ENCODE assay signal across 1 cellular context in the genomic region with DNA sequence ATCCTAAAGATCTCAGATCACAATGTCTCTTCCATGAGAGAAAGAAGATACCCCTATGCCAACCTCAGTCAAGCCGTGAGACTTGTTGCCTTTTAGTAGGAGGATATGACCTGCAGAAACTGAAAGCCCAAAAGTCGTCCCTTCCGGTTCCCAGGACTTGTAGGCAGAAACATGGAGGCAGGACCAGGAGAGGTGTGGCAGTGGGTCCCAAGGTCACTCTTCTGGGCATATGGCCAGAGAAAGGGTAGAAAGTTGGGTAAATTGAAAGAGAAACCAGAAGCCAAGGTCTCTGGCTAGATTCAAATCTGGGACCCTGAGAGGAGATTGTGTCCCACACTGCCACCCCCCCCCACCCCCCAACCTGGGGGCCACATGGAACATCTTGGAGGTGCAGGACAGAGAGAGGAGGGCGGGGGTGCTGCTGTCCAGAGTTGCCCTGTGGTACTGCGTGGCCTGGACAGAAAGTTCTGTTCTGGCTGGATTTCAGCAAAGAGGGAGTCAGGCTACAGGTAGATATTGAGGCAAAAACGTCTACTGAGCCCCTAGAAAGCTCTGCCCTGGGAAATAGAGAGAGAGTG.
TF ChIP-seq lines count a peak whose summit lies in the region.

No MANE protein-coding gene starts in this region.

TF ChIP-seq in H1, 55 proteins besides CTCF, POLR2A, EP300 and RAD21:
- TF ChIP-seq CHD1 (IDR thresholded peaks at IDR 0.05; ENCODE audit: low read depth, low read length) (no peak), EGR1 (IDR thresholded peaks at IDR 0.05; ENCODE audit: borderline replicate concordance, low read depth, low read length) (no peak), JUND (IDR thresholded peaks at IDR 0.05; ENCODE audit: low read length) (no peak), NRF1 (IDR thresholded peaks at IDR 0.05; ENCODE audit: low read depth, low read length) (no peak), SP1 (IDR thresholded peaks at IDR 0.05; ENCODE audit: low read depth, low read length) (no peak), SIRT6 (IDR thresholded peaks at IDR 0.05; ENCODE audit: low read length) (no peak), CBX5 (IDR thresholded peaks at IDR 0.05; ENCODE audit: low read depth, low read length) (no peak), TAF1 (IDR thresholded peaks at IDR 0.05; ENCODE audit: low read depth, low read length) (no peak), SP2 (IDR thresholded peaks at IDR 0.05; ENCODE audit: low read length) (no peak), SIN3A (conservative IDR thresholded peaks at IDR 0.05 in 1 of 2, IDR thresholded peaks at IDR 0.05 in 1 of 2; ENCODE audit: low read depth in 1 of 2, low read length in 2 of 2) (no peak), SUZ12 (IDR thresholded peaks at IDR 0.05; ENCODE audit: low read length) (no peak), MAFK (IDR thresholded peaks at IDR 0.05; ENCODE audit: low read depth, low read length) (no peak), ASH2L (IDR thresholded peaks at IDR 0.05; ENCODE audit: low read length) (no peak), RNF2 (IDR thresholded peaks at IDR 0.05; ENCODE audit: borderline replicate concordance, low read depth, low read length, missing control alignments, poor library complexity, severe bottlenecking) (no peak), POU5F1 (IDR thresholded peaks at IDR 0.05; ENCODE audit: low read depth, low read length) (no peak), BACH1 (IDR thresholded peaks at IDR 0.05; ENCODE audit: low read length) (no peak)
- TF ChIP-seq, protein P1, sequence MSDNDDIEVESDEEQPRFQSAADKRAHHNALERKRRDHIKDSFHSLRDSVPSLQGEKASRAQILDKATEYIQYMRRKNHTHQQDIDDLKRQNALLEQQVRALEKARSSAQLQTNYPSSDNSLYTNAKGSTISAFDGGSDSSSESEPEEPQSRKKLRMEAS (IDR thresholded peaks at IDR 0.05), result no peak
- TF ChIP-seq, protein P2, sequence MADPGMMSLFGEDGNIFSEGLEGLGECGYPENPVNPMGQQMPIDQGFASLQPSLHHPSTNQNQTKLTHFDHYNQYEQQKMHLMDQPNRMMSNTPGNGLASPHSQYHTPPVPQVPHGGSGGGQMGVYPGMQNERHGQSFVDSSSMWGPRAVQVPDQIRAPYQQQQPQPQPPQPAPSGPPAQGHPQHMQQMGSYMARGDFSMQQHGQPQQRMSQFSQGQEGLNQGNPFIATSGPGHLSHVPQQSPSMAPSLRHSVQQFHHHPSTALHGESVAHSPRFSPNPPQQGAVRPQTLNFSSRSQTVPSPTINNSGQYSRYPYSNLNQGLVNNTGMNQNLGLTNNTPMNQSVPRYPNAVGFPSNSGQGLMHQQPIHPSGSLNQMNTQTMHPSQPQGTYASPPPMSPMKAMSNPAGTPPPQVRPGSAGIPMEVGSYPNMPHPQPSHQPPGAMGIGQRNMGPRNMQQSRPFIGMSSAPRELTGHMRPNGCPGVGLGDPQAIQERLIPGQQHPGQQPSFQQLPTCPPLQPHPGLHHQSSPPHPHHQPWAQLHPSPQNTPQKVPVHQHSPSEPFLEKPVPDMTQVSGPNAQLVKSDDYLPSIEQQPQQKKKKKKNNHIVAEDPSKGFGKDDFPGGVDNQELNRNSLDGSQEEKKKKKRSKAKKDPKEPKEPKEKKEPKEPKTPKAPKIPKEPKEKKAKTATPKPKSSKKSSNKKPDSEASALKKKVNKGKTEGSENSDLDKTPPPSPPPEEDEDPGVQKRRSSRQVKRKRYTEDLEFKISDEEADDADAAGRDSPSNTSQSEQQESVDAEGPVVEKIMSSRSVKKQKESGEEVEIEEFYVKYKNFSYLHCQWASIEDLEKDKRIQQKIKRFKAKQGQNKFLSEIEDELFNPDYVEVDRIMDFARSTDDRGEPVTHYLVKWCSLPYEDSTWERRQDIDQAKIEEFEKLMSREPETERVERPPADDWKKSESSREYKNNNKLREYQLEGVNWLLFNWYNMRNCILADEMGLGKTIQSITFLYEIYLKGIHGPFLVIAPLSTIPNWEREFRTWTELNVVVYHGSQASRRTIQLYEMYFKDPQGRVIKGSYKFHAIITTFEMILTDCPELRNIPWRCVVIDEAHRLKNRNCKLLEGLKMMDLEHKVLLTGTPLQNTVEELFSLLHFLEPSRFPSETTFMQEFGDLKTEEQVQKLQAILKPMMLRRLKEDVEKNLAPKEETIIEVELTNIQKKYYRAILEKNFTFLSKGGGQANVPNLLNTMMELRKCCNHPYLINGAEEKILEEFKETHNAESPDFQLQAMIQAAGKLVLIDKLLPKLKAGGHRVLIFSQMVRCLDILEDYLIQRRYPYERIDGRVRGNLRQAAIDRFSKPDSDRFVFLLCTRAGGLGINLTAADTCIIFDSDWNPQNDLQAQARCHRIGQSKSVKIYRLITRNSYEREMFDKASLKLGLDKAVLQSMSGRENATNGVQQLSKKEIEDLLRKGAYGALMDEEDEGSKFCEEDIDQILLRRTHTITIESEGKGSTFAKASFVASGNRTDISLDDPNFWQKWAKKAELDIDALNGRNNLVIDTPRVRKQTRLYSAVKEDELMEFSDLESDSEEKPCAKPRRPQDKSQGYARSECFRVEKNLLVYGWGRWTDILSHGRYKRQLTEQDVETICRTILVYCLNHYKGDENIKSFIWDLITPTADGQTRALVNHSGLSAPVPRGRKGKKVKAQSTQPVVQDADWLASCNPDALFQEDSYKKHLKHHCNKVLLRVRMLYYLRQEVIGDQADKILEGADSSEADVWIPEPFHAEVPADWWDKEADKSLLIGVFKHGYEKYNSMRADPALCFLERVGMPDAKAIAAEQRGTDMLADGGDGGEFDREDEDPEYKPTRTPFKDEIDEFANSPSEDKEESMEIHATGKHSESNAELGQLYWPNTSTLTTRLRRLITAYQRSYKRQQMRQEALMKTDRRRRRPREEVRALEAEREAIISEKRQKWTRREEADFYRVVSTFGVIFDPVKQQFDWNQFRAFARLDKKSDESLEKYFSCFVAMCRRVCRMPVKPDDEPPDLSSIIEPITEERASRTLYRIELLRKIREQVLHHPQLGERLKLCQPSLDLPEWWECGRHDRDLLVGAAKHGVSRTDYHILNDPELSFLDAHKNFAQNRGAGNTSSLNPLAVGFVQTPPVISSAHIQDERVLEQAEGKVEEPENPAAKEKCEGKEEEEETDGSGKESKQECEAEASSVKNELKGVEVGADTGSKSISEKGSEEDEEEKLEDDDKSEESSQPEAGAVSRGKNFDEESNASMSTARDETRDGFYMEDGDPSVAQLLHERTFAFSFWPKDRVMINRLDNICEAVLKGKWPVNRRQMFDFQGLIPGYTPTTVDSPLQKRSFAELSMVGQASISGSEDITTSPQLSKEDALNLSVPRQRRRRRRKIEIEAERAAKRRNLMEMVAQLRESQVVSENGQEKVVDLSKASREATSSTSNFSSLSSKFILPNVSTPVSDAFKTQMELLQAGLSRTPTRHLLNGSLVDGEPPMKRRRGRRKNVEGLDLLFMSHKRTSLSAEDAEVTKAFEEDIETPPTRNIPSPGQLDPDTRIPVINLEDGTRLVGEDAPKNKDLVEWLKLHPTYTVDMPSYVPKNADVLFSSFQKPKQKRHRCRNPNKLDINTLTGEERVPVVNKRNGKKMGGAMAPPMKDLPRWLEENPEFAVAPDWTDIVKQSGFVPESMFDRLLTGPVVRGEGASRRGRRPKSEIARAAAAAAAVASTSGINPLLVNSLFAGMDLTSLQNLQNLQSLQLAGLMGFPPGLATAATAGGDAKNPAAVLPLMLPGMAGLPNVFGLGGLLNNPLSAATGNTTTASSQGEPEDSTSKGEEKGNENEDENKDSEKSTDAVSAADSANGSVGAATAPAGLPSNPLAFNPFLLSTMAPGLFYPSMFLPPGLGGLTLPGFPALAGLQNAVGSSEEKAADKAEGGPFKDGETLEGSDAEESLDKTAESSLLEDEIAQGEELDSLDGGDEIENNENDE (IDR thresholded peaks at IDR 0.05; ENCODE audit: insufficient replicate concordance, low read length), result no peak
